In genomic region chr17:52170963-52171572, GRCh38 we compare ENCODE assay signal across 9 cellular contexts. TPM values are rescaled to one million over a fixed set of nuclear protein-coding genes. Genes with fewer than 3 reads are reported as not detected.
DNase-seq lines count a peak whose midpoint lies in the region; ATAC-seq and TF ChIP-seq lines count a peak whose summit lies in the region.
"Had no signal": no experiment of that assay in that cellular context is flagged by ENCODE, and none has a peak within 500 bp of the region (broad histone marks: within the 10 kb centered on the region; RNA-seq: fewer than 3 reads in every experiment).

No MANE protein-coding gene starts in this region.

- no peaks in the 10 kb centered on the region for H3K9me3 Mint-ChIP-seq in effector memory CD8-positive, alpha-beta T cell

- CTCF ChIA-PET in HEK293 (lab: Yijun Ruan, JAX) (interaction anchor here (0.6 to 1.3 kb wide), 5 partner anchors 8 to 860 kb away, joined by 3 to 5 read pairs (median 4); no protein-coding TSS in a partner anchor), Panc1 (lab: Charles Lee) (interaction anchor here (0.5 kb wide), 1 partner anchor 1635 kb away, joined by 3 read pairs; no protein-coding TSS in a partner anchor)

- no peaks in the 10 kb centered on the region for H3K27me3 Mint-ChIP-seq in effector memory CD8-positive, alpha-beta T cell

- no peaks in the 10 kb centered on the region for H3K4me1 ChIP-seq in HEK293 (ENCODE audit: control insufficient read depth, insufficient read depth, low read length)
- no peaks in the 10 kb centered on the region for H3K4me1 ChIP-seq in Panc1 (ENCODE audit: control insufficient read depth, insufficient read depth, low read length)
- H3K4me1 ChIP-seq: SJSA1 had no signal

- no peaks in the 10 kb centered on the region for H3K36me3 Mint-ChIP-seq in effector memory CD8-positive, alpha-beta T cell (ENCODE audit: insufficient read depth)

- no TSS peak for BruUV-seq in Panc1 (replicated peaks; lab: Mats Ljungman, UMichigan)

- H3K27ac Mint-ChIP-seq in effector memory CD8-positive, alpha-beta T cell, result no peak overlapping the region

- H3K27me3 ChIP-seq in Panc1 (ENCODE audit: control insufficient read depth, insufficient read depth, low read length), result no peaks in the 10 kb centered on the region
- H3K27me3 ChIP-seq: SJSA1 had no signal

- no peak overlapping the region for H3K4me3 Mint-ChIP-seq in effector memory CD8-positive, alpha-beta T cell

- DNase-seq in COLO668 (lab: John Stamatoyannopoulos, UW; ENCODE audit: unreplicated experiment) (peak; percentile 42), Panc1 (ENCODE audit: low read depth, low spot score) (no peak), iris pigment epithelial cell (ENCODE audit: low read depth) (peak; percentile 1), ureter (ENCODE audit: low spot score) (no peak)
- no peak for DNase-seq in effector memory CD8-positive, alpha-beta T cell

- H3K9me3 ChIP-seq in HEK293 (ENCODE audit: control insufficient read depth, insufficient read depth, low read depth, low read length) (no peaks in the 10 kb centered on the region), Panc1 (ENCODE audit: control insufficient read depth, insufficient read depth, low read depth, low read length) (no peaks in the 10 kb centered on the region)
- H3K9me3 ChIP-seq: SJSA1 had no signal

- H3K4me1 Mint-ChIP-seq in effector memory CD8-positive, alpha-beta T cell (ENCODE audit: low read depth in 2 of 2), result no peaks in the 10 kb centered on the region

- intact Hi-C loops in Panc1 (cut with micrococcal nuclease; ENCODE audit: unreplicated experiment), result no loop called here

- H3K4me3 ChIP-seq in HEK293 (ENCODE audit: low read depth, low read length), result no peak overlapping the region
- no peak overlapping the region for H3K4me3 ChIP-seq in Panc1 (ENCODE audit: low read depth in 2 of 2, low read length in 2 of 2)
- H3K4me3 ChIP-seq: SJSA1 had no signal

- ATAC-seq in Panc1 (no peak; the same call in 1 of the 2 replicates), GM21528 (IDR thresholded peaks at IDR 0.05; ENCODE audit: low FRiP score, unreplicated experiment) (no peak), GM21786 (IDR thresholded peaks at IDR 0.05; ENCODE audit: unreplicated experiment) (no peak)
- no peak for ATAC-seq in effector memory CD8-positive, alpha-beta T cell (replicated peaks)

- in situ Hi-C loops in Panc1 (cut with HindIII; ENCODE audit: low pct_unique_long_range_greater_than_20kb, low sequenced_read_pairs), result no loop called here

- no peak for TF ChIP-seq CTCF in HEK293 (tag by site-specific recombination; IDR thresholded peaks at IDR 0.05)
- peak; percentile 78 for TF ChIP-seq CTCF in Panc1 (IDR thresholded peaks at IDR 0.05)

- no peaks in the 10 kb centered on the region for H3K36me3 ChIP-seq in HEK293 (ENCODE audit: control insufficient read depth in 2 of 2, insufficient read depth in 1 of 2, low read length in 2 of 2)
- H3K36me3 ChIP-seq in Panc1 (ENCODE audit: control insufficient read depth, insufficient read depth, low read length), result no peaks in the 10 kb centered on the region
- H3K36me3 ChIP-seq: SJSA1 had no signal

- H3K27ac ChIP-seq in HEK293 (ENCODE audit: extremely low read depth, low read depth, low read length) (no peak overlapping the region), Panc1 (ENCODE audit: low read length) (no peak overlapping the region)
- H3K27ac ChIP-seq: SJSA1 had no signal

- POLR2A ChIA-PET in HEK293 (lab: Yijun Ruan, JAX) (no interaction called here), Panc1 (lab: Charles Lee) (no interaction called here)

TF ChIP-seq in HEK293, 187 proteins besides CTCF, POLR2A, EP300 and RAD21:
- TF ChIP-seq ZNF133 (tag by site-specific recombination; IDR thresholded peaks at IDR 0.05), result no peak
- TF ChIP-seq ZNF654 (tag by site-specific recombination; IDR thresholded peaks at IDR 0.05; ENCODE audit: low read depth), result peak; percentile 12; the same call in 1 of the 2 replicates
TF ChIP-seq in HEK293: peak in this region for 1.

RNA-seq across cellular contexts. Expression of gene CA10, which starts 12.6 kb away (rescaled TPM):
- total RNA-seq in Panc1 (2021; ENCODE audit: unreplicated experiment) (not detected), ureter (not detected)
- not detected for polyA plus RNA-seq in Panc1 (2012; ENCODE audit: insufficient read length)
- total RNA-seq: SJSA1 had no signal

Comparison
In these comparisons a context has a peak if more than half of its experiments do, and no peak if none do; other contexts are left out.
1. DNase-seq: peak in COLO668 (single experiment) and iris pigment epithelial cell (single experiment); none in Panc1 (single experiment), ureter (single experiment) and effector memory CD8-positive, alpha-beta T cell (0 of 3).